ENCODE assay signal across 19 cellular contexts in genomic region chr2:8980096-8980495, GRCh38.
"Had no signal": no experiment of that assay in that cellular context is flagged by ENCODE, and none has a peak within 500 bp of the region (broad histone marks: within the 10 kb centered on the region; RNA-seq: fewer than 3 reads in every experiment).

No MANE protein-coding gene starts in this region.

- H3K27ac ChIP-seq: esophagus squamous epithelium, foreskin keratinocyte, right atrium auricular region, stomach, vagina, VCaP had no signal

- ATAC-seq: foreskin keratinocyte; stimulated activated effector memory CD8-positive, alpha-beta T cell treated with anti-CD3 and anti-CD28 coated beads, Interleukin-12 subunit alpha, Interleukin-12 subunit beta, amount 100 ng/mL, for 72 hours had no signal

- DNase-seq: activated CD4-positive, alpha-beta T cell treated with anti-CD3 and anti-CD28 coated beads, Interleukin-2, amount 50 U/mL, for 4 hours; activated gamma-delta T cell treated with Interleukin-2 at 50 U/mL for 16 hours; activated naive CD8-positive, alpha-beta T cell treated with anti-CD3 and anti-CD28 coated beads for 36 hours; amygdala; cerebellar nuclear complex; effector CD8-positive, alpha-beta T cell; esophagus squamous epithelium; foreskin keratinocyte; hypothalamus; midbrain; nephron progenitor cell; small intestine; stimulated activated CD4-positive, alpha-beta T cell treated with anti-CD3 and anti-CD28 coated beads, Interleukin-4, amount 100 ng/mL, for 24 hours; stomach; trophoblast cell had no signal

- H3K4me3 ChIP-seq: esophagus squamous epithelium, right atrium auricular region, stomach, vagina had no signal

- H3K4me1 ChIP-seq: vagina had no signal

- H3K36me3 ChIP-seq: esophagus squamous epithelium, right atrium auricular region, stomach, vagina had no signal

- H3K27me3 ChIP-seq: esophagus squamous epithelium, foreskin keratinocyte, right atrium auricular region, stomach, vagina had no signal

- H3K9me3 ChIP-seq: esophagus squamous epithelium, right atrium auricular region, stomach, vagina had no signal
